2 cellular contexts compared by ENCODE assay signal in genomic region chr9:33577786-33578185, GRCh38. TPM values are rescaled to one million over a fixed set of nuclear protein-coding genes. Genes with fewer than 3 reads are reported as not detected.
"Had no signal": no experiment of that assay in that cellular context is flagged by ENCODE, and none has a peak within 500 bp of the region (broad histone marks: within the 10 kb centered on the region; RNA-seq: fewer than 3 reads in every experiment).

No MANE protein-coding gene starts in this region.

RNA-seq across cellular contexts. Expression of gene ANKRD18B, which starts 53.7 kb away (rescaled TPM):
- total RNA-seq: HT-29 had no signal
- polyA plus RNA-seq: IgD-negative memory B cell had no signal
